Comparison of ENCODE assay signal across 8 cellular contexts in the genomic region with DNA sequence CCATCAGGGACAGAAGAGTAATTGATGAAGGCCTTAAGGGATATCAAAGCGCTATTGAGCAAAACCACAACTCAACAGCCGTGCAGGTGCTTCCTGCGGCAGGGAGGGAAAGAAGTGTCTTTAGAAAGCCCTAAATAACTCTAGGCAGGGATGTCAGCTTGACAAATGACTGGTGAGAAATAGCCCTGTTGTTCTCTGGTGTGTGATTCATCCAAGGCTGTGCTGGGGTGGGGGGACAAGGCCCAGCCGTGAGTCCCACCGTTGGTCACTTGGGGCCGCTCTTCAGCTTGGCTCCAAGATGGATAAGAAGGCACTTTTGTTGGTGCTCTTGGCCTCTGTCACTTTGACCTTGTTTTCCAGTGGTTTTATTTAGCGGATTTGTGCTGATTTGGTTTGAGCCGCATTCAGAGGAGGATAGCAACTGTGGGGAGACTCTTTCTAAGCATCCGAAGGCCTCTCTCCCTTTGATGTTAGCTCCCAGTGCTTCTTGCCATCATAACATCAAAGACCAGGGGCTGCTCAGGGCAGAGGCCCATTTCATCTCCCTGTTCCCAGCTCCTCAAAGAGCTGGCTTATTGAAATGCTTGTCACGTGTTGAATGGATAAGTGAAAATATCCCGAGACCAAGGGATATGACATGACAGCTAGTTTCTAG.
DNase-seq lines count a peak whose midpoint lies in the region; ATAC-seq and TF ChIP-seq lines count a peak whose summit lies in the region.

No MANE protein-coding gene starts in this region.

- TF ChIP-seq CTCF in WTC11 (IDR thresholded peaks at IDR 0.05) = no peak

- ATAC-seq in WTC11 = peak; percentile 99
- ATAC-seq in left ventricle myocardium superior = peak; percentile 55
- ATAC-seq in sciatic nerve = peak; percentile 47

- H3K36me3 Mint-ChIP-seq in activated naive CD4-positive, alpha-beta T cell treated with anti-CD3 and anti-CD28 coated beads for 36 hours (ENCODE audit: low read depth) = no peaks in the 10 kb centered on the region
- H3K36me3 Mint-ChIP-seq in WTC11 = no peaks in the 10 kb centered on the region

- peaks cover 10% of the 10 kb centered on the region for H3K4me1 Mint-ChIP-seq in activated naive CD4-positive, alpha-beta T cell treated with anti-CD3 and anti-CD28 coated beads for 36 hours (ENCODE audit: low read depth)
- H3K4me1 Mint-ChIP-seq in WTC11 = peaks cover 6% of the 10 kb centered on the region; the same call in 1 of the 2 replicates

- H3K4me3 Mint-ChIP-seq in activated naive CD4-positive, alpha-beta T cell treated with anti-CD3 and anti-CD28 coated beads for 36 hours = no peak overlapping the region
- H3K4me3 Mint-ChIP-seq in WTC11 = no peak overlapping the region

- peaks cover 4% of the 10 kb centered on the region for H3K27me3 Mint-ChIP-seq in activated naive CD4-positive, alpha-beta T cell treated with anti-CD3 and anti-CD28 coated beads for 36 hours (ENCODE audit: low read depth)
- no peaks in the 10 kb centered on the region for H3K27me3 Mint-ChIP-seq in WTC11 (ENCODE audit: low read depth)

- H3K27ac Mint-ChIP-seq in activated naive CD4-positive, alpha-beta T cell treated with anti-CD3 and anti-CD28 coated beads for 36 hours = no peak overlapping the region
- peak overlapping the region; percentile 5; the same call in 1 of the 2 replicates for H3K27ac Mint-ChIP-seq in WTC11

- H3K9me3 Mint-ChIP-seq in activated naive CD4-positive, alpha-beta T cell treated with anti-CD3 and anti-CD28 coated beads for 36 hours = no peaks in the 10 kb centered on the region
- H3K9me3 Mint-ChIP-seq in WTC11 = no peaks in the 10 kb centered on the region

- POLR2A ChIA-PET in WTC11 (lab: Charles Lee) = interaction anchor here (1.1 to 2.0 kb wide), 3 partner anchors 191 to 193 kb away, joined by 3 to 13 read pairs (median 10); no protein-coding TSS in a partner anchor

- intact Hi-C loops in activated naive CD4-positive, alpha-beta T cell treated with anti-CD3 and anti-CD28 coated beads for 36 hours (cut with micrococcal nuclease) = loop anchor here (1.0 to 5.0 kb wide), 6 partner anchors 16 to 339 kb away; no protein-coding TSS in a partner anchor
- intact Hi-C loops in left ventricle myocardium superior (cut with micrococcal nuclease) = no loop called here
- intact Hi-C loops in sciatic nerve (cut with DNase I) = no loop called here

- CTCF ChIA-PET in activated naive CD4-positive, alpha-beta T cell treated with anti-CD3 and anti-CD28 coated beads for 36 hours (lab: Charles Lee) = interaction anchor here (1.3 kb wide), 1 partner anchor 29 kb away, joined by 3 read pairs; no protein-coding TSS in a partner anchor
- CTCF ChIA-PET in WTC11 (lab: Charles Lee) = interaction anchor here (0.5 to 1.8 kb wide), 12 partner anchors 24 to 199 kb away, joined by 3 to 18 read pairs (median 4); no protein-coding TSS in a partner anchor

- DNase-seq in activated naive CD4-positive, alpha-beta T cell treated with anti-CD3 and anti-CD28 coated beads for 36 hours = peak; percentile 69
- DNase-seq in activated naive CD4-positive, alpha-beta T cell (lab: John Stamatoyannopoulos, UW) = no peak
- DNase-seq in LHCN-M2 (ENCODE audit: low read depth) = peak; percentile 88
- peak; percentile 67 for DNase-seq in WTC11 (ENCODE audit: low spot score)
- no peak for DNase-seq in left ventricle myocardium superior
- no peak for DNase-seq in sciatic nerve (ENCODE audit: low spot score)
- DNase-seq in NCI-H2171 treated with DMSO at 0.1 percent for 48 hours (lab: John Stamatoyannopoulos, UW) = no peak
- no peak for DNase-seq in NCI-H1092 (lab: John Stamatoyannopoulos, UW)

TF ChIP-seq in WTC11, 78 proteins besides CTCF, POLR2A, EP300 and RAD21:
- TF ChIP-seq ETV6 (CRISPR knock-in tag; IDR thresholded peaks at IDR 0.05) (no peak), USF2 (CRISPR knock-in tag; IDR thresholded peaks at IDR 0.05) (no peak), JAZF1 (CRISPR knock-in tag; IDR thresholded peaks at IDR 0.05) (no peak), FOXP1 (CRISPR knock-in tag; IDR thresholded peaks at IDR 0.05; ENCODE audit: borderline replicate concordance) (no peak), ZBTB43 (CRISPR knock-in tag; IDR thresholded peaks at IDR 0.05) (no peak), IRF2 (CRISPR knock-in tag; IDR thresholded peaks at IDR 0.05; ENCODE audit: borderline replicate concordance, low read depth) (no peak)
- TF ChIP-seq, protein P1, sequence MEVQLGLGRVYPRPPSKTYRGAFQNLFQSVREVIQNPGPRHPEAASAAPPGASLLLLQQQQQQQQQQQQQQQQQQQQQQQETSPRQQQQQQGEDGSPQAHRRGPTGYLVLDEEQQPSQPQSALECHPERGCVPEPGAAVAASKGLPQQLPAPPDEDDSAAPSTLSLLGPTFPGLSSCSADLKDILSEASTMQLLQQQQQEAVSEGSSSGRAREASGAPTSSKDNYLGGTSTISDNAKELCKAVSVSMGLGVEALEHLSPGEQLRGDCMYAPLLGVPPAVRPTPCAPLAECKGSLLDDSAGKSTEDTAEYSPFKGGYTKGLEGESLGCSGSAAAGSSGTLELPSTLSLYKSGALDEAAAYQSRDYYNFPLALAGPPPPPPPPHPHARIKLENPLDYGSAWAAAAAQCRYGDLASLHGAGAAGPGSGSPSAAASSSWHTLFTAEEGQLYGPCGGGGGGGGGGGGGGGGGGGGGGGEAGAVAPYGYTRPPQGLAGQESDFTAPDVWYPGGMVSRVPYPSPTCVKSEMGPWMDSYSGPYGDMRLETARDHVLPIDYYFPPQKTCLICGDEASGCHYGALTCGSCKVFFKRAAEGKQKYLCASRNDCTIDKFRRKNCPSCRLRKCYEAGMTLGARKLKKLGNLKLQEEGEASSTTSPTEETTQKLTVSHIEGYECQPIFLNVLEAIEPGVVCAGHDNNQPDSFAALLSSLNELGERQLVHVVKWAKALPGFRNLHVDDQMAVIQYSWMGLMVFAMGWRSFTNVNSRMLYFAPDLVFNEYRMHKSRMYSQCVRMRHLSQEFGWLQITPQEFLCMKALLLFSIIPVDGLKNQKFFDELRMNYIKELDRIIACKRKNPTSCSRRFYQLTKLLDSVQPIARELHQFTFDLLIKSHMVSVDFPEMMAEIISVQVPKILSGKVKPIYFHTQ (CRISPR knock-in tag; IDR thresholded peaks at IDR 0.05) = no peak
- TF ChIP-seq, protein P2, sequence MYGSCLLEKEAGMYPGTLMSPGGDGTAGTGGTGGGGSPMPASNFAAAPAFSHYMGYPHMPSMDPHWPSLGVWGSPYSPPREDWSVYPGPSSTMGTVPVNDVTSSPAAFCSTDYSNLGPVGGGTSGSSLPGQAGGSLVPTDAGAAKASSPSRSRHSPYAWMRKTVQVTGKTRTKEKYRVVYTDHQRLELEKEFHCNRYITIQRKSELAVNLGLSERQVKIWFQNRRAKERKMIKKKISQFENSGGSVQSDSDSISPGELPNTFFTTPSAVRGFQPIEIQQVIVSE (CRISPR knock-in tag; IDR thresholded peaks at IDR 0.05; ENCODE audit: borderline replicate concordance) = no peak

Comparison
In these comparisons a context has a peak if more than half of its experiments do, and no peak if none do; other contexts are left out.
1. DNase-seq: peak in activated naive CD4-positive, alpha-beta T cell treated with anti-CD3 and anti-CD28 coated beads for 36 hours (single experiment), LHCN-M2 (single experiment) and WTC11 (single experiment); none in activated naive CD4-positive, alpha-beta T cell (0 of 4), left ventricle myocardium superior (single experiment), sciatic nerve (single experiment), NCI-H2171 treated with DMSO at 0.1 percent for 48 hours (single experiment) and NCI-H1092 (single experiment).
2. ATAC-seq: peak in every context shown above with its lines; median percentile 99 in WTC11; 55 in left ventricle myocardium superior; 47 in sciatic nerve.